14 cellular contexts compared by ENCODE assay signal in the genomic region with DNA sequence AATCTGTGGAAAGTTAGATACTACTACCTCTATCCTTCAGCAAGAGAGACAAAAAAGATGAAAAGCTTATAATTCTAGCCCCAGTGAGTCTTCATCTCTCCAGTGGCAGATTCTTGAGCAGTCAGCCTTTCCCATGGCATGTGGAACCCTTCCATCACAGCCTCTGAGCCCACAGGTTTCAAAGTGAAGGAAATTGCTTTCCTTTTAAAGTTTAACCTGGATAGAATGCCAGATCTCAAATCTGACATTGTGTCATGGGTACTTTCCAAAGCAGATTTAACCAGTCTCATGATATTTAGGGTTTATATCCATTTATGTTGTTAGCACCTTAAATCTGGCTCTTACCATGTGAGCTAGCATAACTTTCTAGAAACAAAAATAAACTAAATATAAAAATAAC. TPM values are rescaled to one million over a fixed set of nuclear protein-coding genes. Genes with fewer than 3 reads are reported as not detected.
DNase-seq lines count a peak whose midpoint lies in the region; ATAC-seq and TF ChIP-seq lines count a peak whose summit lies in the region.
"Had no signal": no experiment of that assay in that cellular context is flagged by ENCODE, and none has a peak within 500 bp of the region (broad histone marks: within the 10 kb centered on the region; RNA-seq: fewer than 3 reads in every experiment).

No MANE protein-coding gene starts in this region.

- H3K9me3 ChIP-seq in CD4-positive, CD25-positive, alpha-beta regulatory T cell (ENCODE audit: control insufficient read depth in 2 of 2, low read length in 2 of 2) = no peaks in the 10 kb centered on the region
- H3K9me3 ChIP-seq in body of pancreas = no peaks in the 10 kb centered on the region

- no peak overlapping the region for H3K4me3 ChIP-seq in CD4-positive, CD25-positive, alpha-beta regulatory T cell (ENCODE audit: low read depth, low read length)
- H3K4me3 ChIP-seq in body of pancreas = no peak overlapping the region

- no peaks in the 10 kb centered on the region for H3K27me3 ChIP-seq in CD4-positive, CD25-positive, alpha-beta regulatory T cell (ENCODE audit: control insufficient read depth, insufficient read depth, low read length)
- no peaks in the 10 kb centered on the region for H3K27me3 ChIP-seq in body of pancreas

- ATAC-seq in CD4-positive, CD25-positive, alpha-beta regulatory T cell (ENCODE audit: low read depth in 2 of 2) = no peak
- ATAC-seq in body of pancreas (peak; percentile 47), left lobe of liver (peak; percentile 8)
- ATAC-seq in stimulated activated effector memory CD8-positive, alpha-beta T cell treated with anti-CD3 and anti-CD28 coated beads, Interleukin-12 subunit alpha, Interleukin-12 subunit beta, amount 100 ng/mL, for 72 hours = no peak
- ATAC-seq: CD8-positive, alpha-beta T cell; HepG2 had no signal

- peaks cover 6 to 16% (median 11%) of the 10 kb centered on the region in 4 donors for H3K4me1 Mint-ChIP-seq in CD4-positive, CD25-positive, alpha-beta regulatory T cell
- H3K4me1 Mint-ChIP-seq in stimulated activated effector memory CD8-positive, alpha-beta T cell treated with anti-CD3 and anti-CD28 coated beads, Interleukin-12 subunit alpha, Interleukin-12 subunit beta, amount 100 ng/mL, for 72 hours = peaks cover 6% of the 10 kb centered on the region
- H3K4me1 Mint-ChIP-seq: B cell had no signal

- peak overlapping the region in 2 of 3 donors; percentile 14 to 16 for H3K27ac Mint-ChIP-seq in CD4-positive, CD25-positive, alpha-beta regulatory T cell
- H3K27ac Mint-ChIP-seq in stimulated activated effector memory CD8-positive, alpha-beta T cell treated with anti-CD3 and anti-CD28 coated beads, Interleukin-12 subunit alpha, Interleukin-12 subunit beta, amount 100 ng/mL, for 72 hours = peak overlapping the region; percentile 12
- H3K27ac Mint-ChIP-seq: B cell, HFFc6 had no signal

- H3K27ac ChIP-seq in CD4-positive, CD25-positive, alpha-beta regulatory T cell (ENCODE audit: insufficient read depth, low read length, poor library complexity, severe bottlenecking) = no peak overlapping the region
- peak overlapping the region in 3 of 4 donors; percentile 8 to 75 (median 64) for H3K27ac ChIP-seq in body of pancreas

- H3K9me3 Mint-ChIP-seq in CD4-positive, CD25-positive, alpha-beta regulatory T cell = no peaks in the 10 kb centered on the region
- H3K9me3 Mint-ChIP-seq in stimulated activated effector memory CD8-positive, alpha-beta T cell treated with anti-CD3 and anti-CD28 coated beads, Interleukin-12 subunit alpha, Interleukin-12 subunit beta, amount 100 ng/mL, for 72 hours = no peaks in the 10 kb centered on the region
- H3K9me3 Mint-ChIP-seq: CD8-positive, alpha-beta T cell; HFFc6 had no signal

- no peak for TF ChIP-seq POLR2A in body of pancreas (IDR thresholded peaks at IDR 0.05)

- DNase-seq in CD4-positive, CD25-positive, alpha-beta regulatory T cell = no peak
- DNase-seq in body of pancreas (no peak), left lobe of liver (ENCODE audit: low spot score) (no peak), NCI-H1694 treated with DMSO at 0.1 percent for 48 hours (lab: John Stamatoyannopoulos, UW) (no peak), amygdala (lab: John Stamatoyannopoulos, UW) (no peak)
- no peak for DNase-seq in stimulated activated effector memory CD8-positive, alpha-beta T cell treated with anti-CD3 and anti-CD28 coated beads, Interleukin-12 subunit alpha, Interleukin-12 subunit beta, amount 100 ng/mL, for 72 hours (ENCODE audit: low spot score in 2 of 2)
- DNase-seq in activated effector memory CD4-positive, alpha-beta T cell treated with anti-CD3 and anti-CD28 coated beads, Interleukin-2, amount 50 U/mL, for 16 hours = no peak
- DNase-seq: CD8-positive, alpha-beta T cell; DMS53; GF-D8; HCEC 1CT; HFFc6 had no signal

- H3K4me3 Mint-ChIP-seq in CD4-positive, CD25-positive, alpha-beta regulatory T cell = no peak overlapping the region
- H3K4me3 Mint-ChIP-seq in stimulated activated effector memory CD8-positive, alpha-beta T cell treated with anti-CD3 and anti-CD28 coated beads, Interleukin-12 subunit alpha, Interleukin-12 subunit beta, amount 100 ng/mL, for 72 hours = no peak overlapping the region
- H3K4me3 Mint-ChIP-seq: B cell; CD8-positive, alpha-beta T cell; HFFc6 had no signal

- peaks cover 6% of the 10 kb centered on the region for H3K36me3 Mint-ChIP-seq in CD4-positive, CD25-positive, alpha-beta regulatory T cell
- peaks cover 23% of the 10 kb centered on the region for H3K36me3 Mint-ChIP-seq in stimulated activated effector memory CD8-positive, alpha-beta T cell treated with anti-CD3 and anti-CD28 coated beads, Interleukin-12 subunit alpha, Interleukin-12 subunit beta, amount 100 ng/mL, for 72 hours

- no peaks in the 10 kb centered on the region for H3K4me1 ChIP-seq in CD4-positive, CD25-positive, alpha-beta regulatory T cell (ENCODE audit: control insufficient read depth, insufficient read depth, low read length, poor library complexity, severe bottlenecking)
- H3K4me1 ChIP-seq in body of pancreas = peaks cover 47% of the 10 kb centered on the region

- peaks cover 8% of the 10 kb centered on the region for H3K36me3 ChIP-seq in CD4-positive, CD25-positive, alpha-beta regulatory T cell (ENCODE audit: control insufficient read depth, insufficient read depth, low read length)
- peaks cover 0 to 2% of the 10 kb centered on the region in 2 donors for H3K36me3 ChIP-seq in body of pancreas (replicated peaks in 1 of 2; ENCODE audit: insufficient read depth in 1 of 2, low read depth in 2 of 2)

- intact Hi-C loops in body of pancreas (cut with DNase I) = no loop called here

- TF ChIP-seq CTCF in body of pancreas (IDR thresholded peaks at IDR 0.05) = no peak

- H3K27me3 Mint-ChIP-seq in CD4-positive, CD25-positive, alpha-beta regulatory T cell = no peaks in the 10 kb centered on the region
- H3K27me3 Mint-ChIP-seq: B cell had no signal

RNA-seq across cellular contexts. Expression of a gene that starts 39.3 kb away (rescaled TPM):
- 150 TPM for total RNA-seq in CD4-positive, CD25-positive, alpha-beta regulatory T cell
- polyA plus RNA-seq in CD4-positive, CD25-positive, alpha-beta regulatory T cell = 100 to 1,000 TPM; 184 to 239 (median 211) TPM
- total RNA-seq in body of pancreas (100 to 1,000 TPM in 1 of 2 donors, 10 to 100 TPM in 1; 56.0 to 178 TPM), left lobe of liver (36.1 TPM)

RNA-seq across cellular contexts. Expression of a gene that starts 40.7 kb away (rescaled TPM):
- 6.5 TPM for total RNA-seq in CD4-positive, CD25-positive, alpha-beta regulatory T cell
- polyA plus RNA-seq in CD4-positive, CD25-positive, alpha-beta regulatory T cell = 1 to 10 TPM; 3.7 to 5.0 (median 4.8) TPM
- 10 to 100 TPM; 11.2 to 23.1 TPM for total RNA-seq in body of pancreas
- total RNA-seq in left lobe of liver = 10.1 TPM

Comparison
In these comparisons a context has a peak if more than half of its experiments do, and no peak if none do; other contexts are left out.
1. ATAC-seq: peak in body of pancreas (single experiment) and left lobe of liver (single experiment); none in CD4-positive, CD25-positive, alpha-beta regulatory T cell (0 of 2) and stimulated activated effector memory CD8-positive, alpha-beta T cell treated with anti-CD3 and anti-CD28 coated beads, Interleukin-12 subunit alpha, Interleukin-12 subunit beta, amount 100 ng/mL, for 72 hours (single experiment).